1 cellular context compared by ENCODE assay signal in genomic region chr21:42841156-42841915, GRCh38.
TF ChIP-seq lines count a peak whose summit lies in the region.

No MANE protein-coding gene starts in this region.

TF ChIP-seq in H1, 55 proteins besides CTCF, POLR2A, EP300 and RAD21:
- TF ChIP-seq CHD7 (IDR thresholded peaks at IDR 0.05; ENCODE audit: insufficient replicate concordance, low read length) (no peak), RNF2 (IDR thresholded peaks at IDR 0.05; ENCODE audit: borderline replicate concordance, low read depth, low read length, missing control alignments, poor library complexity, severe bottlenecking) (no peak), ZNF274 (IDR thresholded peaks at IDR 0.05; ENCODE audit: borderline replicate concordance, extremely low read depth, low read length) (no peak), BCL11A (IDR thresholded peaks at IDR 0.05; ENCODE audit: low read depth in 2 of 2, low read length in 2 of 2) (no peak), CBX5 (IDR thresholded peaks at IDR 0.05; ENCODE audit: low read depth, low read length) (no peak), GABPA (IDR thresholded peaks at IDR 0.05; ENCODE audit: borderline replicate concordance, insufficient read depth, low read length) (no peak), YY1 (IDR thresholded peaks at IDR 0.05; ENCODE audit: low read depth, low read length) (no peak), SUZ12 (IDR thresholded peaks at IDR 0.05; ENCODE audit: low read length) (no peak), BACH1 (IDR thresholded peaks at IDR 0.05; ENCODE audit: low read length) (no peak), SP1 (IDR thresholded peaks at IDR 0.05; ENCODE audit: low read depth, low read length) (no peak), POLR2AphosphoS5 (IDR thresholded peaks at IDR 0.05; ENCODE audit: low read depth, low read length) (no peak), POU5F1 (IDR thresholded peaks at IDR 0.05; ENCODE audit: low read depth, low read length) (no peak), TAF7 (optimal IDR thresholded peaks at IDR 0.05; ENCODE audit: borderline replicate concordance, low read depth, low read length) (no peak), MAFK (IDR thresholded peaks at IDR 0.05; ENCODE audit: low read depth, low read length) (no peak), SP2 (IDR thresholded peaks at IDR 0.05; ENCODE audit: low read length) (no peak), HDAC6 (IDR thresholded peaks at IDR 0.05; ENCODE audit: low read depth, low read length) (no peak), BRCA1 (IDR thresholded peaks at IDR 0.05; ENCODE audit: low read depth, low read length) (no peak), TEAD4 (IDR thresholded peaks at IDR 0.05; ENCODE audit: low read depth, low read length) (no peak), FOSL1 (IDR thresholded peaks at IDR 0.05; ENCODE audit: insufficient read depth, low read depth, low read length) (no peak)
